In genomic region chr2:169031202-169031601, GRCh38 we compare ENCODE assay signal across 2 cellular contexts.
TF ChIP-seq lines count a peak whose summit lies in the region.

TSS of gene ABCB11 (minus strand) at chr2:169031324. CDS start at chr2:169018125, 13,199 bp downstream.

TF ChIP-seq in K562, 482 proteins besides CTCF, POLR2A, EP300 and RAD21 (continued from another document):
- TF ChIP-seq MAFF (IDR thresholded peaks at IDR 0.05; ENCODE audit: low read length) (peak; percentile 52; the same call in 1 of the 2 replicates), MAFK (IDR thresholded peaks at IDR 0.05; ENCODE audit: low read length) (peak; percentile 6; the same call in 1 of the 2 replicates), AFF1 (IDR thresholded peaks at IDR 0.05; ENCODE audit: low read depth in 1 of 2, partially characterized antibody in 2 of 2) (no peak), ZNF644 (tag; IDR thresholded peaks at IDR 0.05; ENCODE audit: low read depth) (no peak), MAFG (tag; conservative IDR thresholded peaks at IDR 0.05) (peak; percentile 72)

TF ChIP-seq in liver, 16 proteins besides CTCF, POLR2A, EP300 and RAD21 (continued from another document):
- TF ChIP-seq REST (IDR thresholded peaks at IDR 0.05) (peak; percentile 76), NR2F2 (IDR thresholded peaks at IDR 0.05) (peak; percentile 66), RXRA (IDR thresholded peaks at IDR 0.05) (peak; percentile 100), FOXA2 (IDR thresholded peaks at IDR 0.05) (peak; percentile 76), EGR1 (IDR thresholded peaks at IDR 0.05; ENCODE audit: low read depth in 2 of 2) (peak in 1 of 2 donors; percentile 68), TAF1 (conservative IDR thresholded peaks at IDR 0.05) (peak; percentile 94), ATF3 (IDR thresholded peaks at IDR 0.05) (peak; percentile 88), JUND (IDR thresholded peaks at IDR 0.05) (peak; percentile 87 to 92), ZBTB33 (IDR thresholded peaks at IDR 0.05) (peak; percentile 81), SP1 (IDR thresholded peaks at IDR 0.05) (peak; percentile 95), MAX (IDR thresholded peaks at IDR 0.05) (peak; percentile 82), YY1 (IDR thresholded peaks at IDR 0.05) (peak; percentile 85)
